ENCODE assay signal across 26 cellular contexts in the genomic region with DNA sequence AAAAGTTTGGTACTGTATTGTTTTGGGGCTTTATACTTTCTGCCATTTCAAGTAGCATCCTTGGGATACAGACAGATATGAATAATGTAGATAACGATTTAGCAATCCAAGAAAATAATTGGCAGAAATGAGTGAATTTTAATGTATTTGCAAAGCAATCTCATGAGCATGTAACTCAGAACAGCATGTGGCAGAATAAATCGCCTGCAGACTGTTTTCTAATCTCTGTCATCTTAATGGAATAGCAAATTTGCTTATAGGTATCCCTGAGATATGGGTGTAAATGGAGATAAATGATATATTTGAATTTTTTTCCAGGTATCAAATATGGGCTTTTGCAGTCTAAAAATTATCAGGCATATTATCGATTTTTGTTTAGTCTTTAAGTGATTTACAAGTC.
"Had no signal": no experiment of that assay in that cellular context is flagged by ENCODE, and none has a peak within 500 bp of the region (broad histone marks: within the 10 kb centered on the region; RNA-seq: fewer than 3 reads in every experiment).

No MANE protein-coding gene starts in this region.

- H3K4me1 ChIP-seq: colonic mucosa, esophagus squamous epithelium, gastrocnemius medialis, heart right ventricle, left lung, lower lobe of right lung had no signal

- H3K27me3 ChIP-seq: colonic mucosa, esophagus squamous epithelium, gastrocnemius medialis, heart right ventricle, left lung had no signal

- ATAC-seq: effector memory CD8-positive, alpha-beta T cell; esophagus mucosa; gastrocnemius medialis; heart right ventricle; left lung; left ventricle myocardium superior; lower lobe of right lung; naive thymus-derived CD4-positive, alpha-beta T cell had no signal

- H3K36me3 ChIP-seq: colonic mucosa, esophagus squamous epithelium, gastrocnemius medialis, heart right ventricle, left lung, lower lobe of right lung had no signal

- FAIRE-seq: endometrium, islet of Langerhans, keratinocyte had no signal

- H3K4me3 ChIP-seq: colonic mucosa, esophagus squamous epithelium, gastrocnemius medialis, heart right ventricle, left lung, lower lobe of right lung had no signal

- DNase-seq: colonic mucosa; cortex of kidney; effector CD8-positive, alpha-beta T cell; effector memory CD8-positive, alpha-beta T cell; endodermal cell; erythroblast; esophagus squamous epithelium; foreskin fibroblast; foreskin melanocyte; gastrocnemius medialis; glutamatergic neuron; head of caudate nucleus; heart right ventricle; hippocampal formation; left cardiac atrium; left lung; left ventricle myocardium superior; lower lobe of right lung; mesendoderm; midbrain; naive thymus-derived CD4-positive, alpha-beta T cell had no signal

- H3K9me3 ChIP-seq: colonic mucosa, esophagus squamous epithelium, gastrocnemius medialis, heart right ventricle, left lung, lower lobe of right lung had no signal

- H3K27ac ChIP-seq: colonic mucosa, epithelial cell of prostate, esophagus squamous epithelium, gastrocnemius medialis, heart right ventricle, left lung, lower lobe of right lung had no signal
